ENCODE assay signal across 14 cellular contexts in the genomic region with DNA sequence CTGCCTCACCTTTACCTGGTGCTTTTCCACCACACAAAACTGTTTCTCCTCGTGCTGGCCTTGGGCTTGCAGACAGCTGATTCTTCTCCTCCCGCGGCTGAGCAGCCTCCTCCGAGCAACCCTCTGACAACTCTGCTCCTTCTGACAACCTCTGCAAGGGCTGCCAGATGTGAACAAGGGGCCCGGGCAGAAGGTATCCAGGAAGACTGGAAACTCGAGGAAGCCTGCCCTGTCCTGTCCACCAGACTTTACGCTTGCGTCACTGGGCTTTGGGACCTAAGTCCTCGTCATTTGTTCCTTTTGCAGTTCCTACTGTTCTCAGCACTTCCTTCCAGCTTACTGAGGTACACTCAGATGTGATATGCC.
A peak's percentile ranks its signal among the peaks of the same experiment; 100 is the strongest.
DNase-seq lines count a peak whose midpoint lies in the region; TF ChIP-seq lines count a peak whose summit lies in the region.
"Had no signal": no experiment of that assay in that cellular context is flagged by ENCODE, and none has a peak within 500 bp of the region (broad histone marks: within the 10 kb centered on the region; RNA-seq: fewer than 3 reads in every experiment).

No MANE protein-coding gene starts in this region.

- POLR2A ChIA-PET in RWPE1 (lab: Yijun Ruan, JAX; ENCODE audit: low non-redundant PET), result no interaction called here

- H3K4me3 ChIP-seq in esophagus squamous epithelium (no peak overlapping the region), mucosa of rectum (ENCODE audit: low read length in 2 of 2) (no peak overlapping the region), thymus (ENCODE audit: low read length) (no peak overlapping the region)
- H3K4me3 ChIP-seq: colonic mucosa had no signal

- H3K9ac ChIP-seq in mucosa of rectum (ENCODE audit: low read depth in 1 of 2, low read length in 2 of 2), result no peak overlapping the region

- H3K9me3 ChIP-seq in esophagus squamous epithelium (no peaks in the 10 kb centered on the region), mucosa of rectum (ENCODE audit: control insufficient read depth in 2 of 2, low read length in 2 of 2) (no peaks in the 10 kb centered on the region), thymus (ENCODE audit: control insufficient read depth) (peaks cover 2% of the 10 kb centered on the region)
- H3K9me3 ChIP-seq: colonic mucosa had no signal

- CTCF ChIA-PET in RWPE1 (lab: Yijun Ruan, JAX), result no interaction called here

- no peak for TF ChIP-seq CTCF in RWPE1 (conservative IDR thresholded peaks at IDR 0.05; ENCODE audit: low read depth)
- TF ChIP-seq CTCF in esophagus squamous epithelium (IDR thresholded peaks at IDR 0.05), result peak in 1 of 6 experiments; percentile 3

- DNase-seq in RWPE1 (ENCODE audit: low spot score) (no peak), esophagus squamous epithelium (lab: John Stamatoyannopoulos, UW) (no peak), NCI-H2107 treated with DMSO at 0.1 percent for 48 hours (lab: John Stamatoyannopoulos, UW; ENCODE audit: unreplicated experiment) (no peak), DMS114 treated with DMSO at 0.1 percent for 48 hours (lab: John Stamatoyannopoulos, UW; ENCODE audit: unreplicated experiment) (no peak), occipital lobe (lab: John Stamatoyannopoulos, UW) (no peak), UCSD-AML1 (lab: John Stamatoyannopoulos, UW; ENCODE audit: unreplicated experiment) (no peak)
- DNase-seq: activated CD4-positive, alpha-beta memory T cell treated with anti-CD3 and anti-CD28 coated beads for 36 hours; activated naive CD8-positive, alpha-beta T cell treated with anti-CD3 and anti-CD28 coated beads, Interleukin-2, amount 50 U/mL, for 24 hours; NCI-H146; NCI-H446; stimulated activated naive CD8-positive, alpha-beta T cell treated with anti-CD3 and anti-CD28 coated beads, Interleukin-15, amount 100 ng/mL, for 72 hours had no signal

- no peak for TF ChIP-seq POLR2A in esophagus squamous epithelium (IDR thresholded peaks at IDR 0.05)

- H3K27ac ChIP-seq in RWPE1 (peak overlapping the region; percentile 79), esophagus squamous epithelium (peak overlapping the region; percentile 52 to 85 (median 84)), mucosa of rectum (ENCODE audit: low read depth in 2 of 2, low read length in 2 of 2) (peak overlapping the region; percentile 13 to 59), thymus (ENCODE audit: low read depth) (peak overlapping the region; percentile 46)
- H3K27ac ChIP-seq: colonic mucosa had no signal

- H3K27me3 ChIP-seq in esophagus squamous epithelium (no peaks in the 10 kb centered on the region), mucosa of rectum (ENCODE audit: control insufficient read depth in 2 of 2, insufficient read depth in 2 of 2, low read length in 2 of 2) (no peaks in the 10 kb centered on the region), thymus (ENCODE audit: control insufficient read depth, insufficient read depth) (no peaks in the 10 kb centered on the region)
- H3K27me3 ChIP-seq: colonic mucosa had no signal

- H3K36me3 ChIP-seq in esophagus squamous epithelium (peaks cover 0 to 7% (median 0%) of the 10 kb centered on the region in 3 donors), mucosa of rectum (ENCODE audit: control insufficient read depth in 2 of 2, insufficient read depth in 2 of 2, low read length in 2 of 2) (no peaks in the 10 kb centered on the region), thymus (ENCODE audit: control insufficient read depth, insufficient read depth) (no peaks in the 10 kb centered on the region)
- H3K36me3 ChIP-seq: colonic mucosa had no signal

- intact Hi-C loops in esophagus squamous epithelium (cut with DNase I), result no loop called here

- 21 to 35% methylated on average over 9 of the region's 9 CpGs for WGBS in esophagus squamous epithelium, 2 donors
- WGBS in thymus, result 68% methylated on average over 9 of the region's 9 CpGs

- H3K4me1 ChIP-seq in esophagus squamous epithelium (peaks cover 21 to 80% (median 48%) of the 10 kb centered on the region in 3 donors), mucosa of rectum (ENCODE audit: control insufficient read depth in 2 of 2, insufficient read depth in 2 of 2, low read length in 2 of 2) (peaks cover 0 to 4% of the 10 kb centered on the region in 2 donors), thymus (ENCODE audit: control insufficient read depth, insufficient read depth, low read length) (no peaks in the 10 kb centered on the region)
- H3K4me1 ChIP-seq: colonic mucosa had no signal
